Comparison of ENCODE assay signal across 10 cellular contexts in genomic region chr14:100283984-100284881, GRCh38. TPM values are rescaled to one million over a fixed set of nuclear protein-coding genes. Genes with fewer than 3 reads are reported as not detected.
DNase-seq lines count a peak whose midpoint lies in the region; ATAC-seq and TF ChIP-seq lines count a peak whose summit lies in the region.
"Had no signal": no experiment of that assay in that cellular context is flagged by ENCODE, and none has a peak within 500 bp of the region (broad histone marks: within the 10 kb centered on the region; RNA-seq: fewer than 3 reads in every experiment).

No MANE protein-coding gene starts in this region.

- H2AFZ ChIP-seq in mesenchymal stem cell (ENCODE audit: low read depth, low read length), result no peak overlapping the region

- H3K27ac ChIP-seq in ascending aorta (peak overlapping the region; percentile 85 to 86), mesenchymal stem cell (ENCODE audit: low read length, poor library complexity, severe bottlenecking) (no peak overlapping the region), tibial nerve (peak overlapping the region in 3 of 4 donors; percentile 93 to 96 (median 95))

- H3K79me1 ChIP-seq in mesenchymal stem cell (replicated peaks; ENCODE audit: low read length, poor library complexity, severe bottlenecking), result peaks cover 34% of the 10 kb centered on the region

- H3K4ac ChIP-seq in mesenchymal stem cell (ENCODE audit: low read depth in 1 of 2, low read length in 2 of 2), result peak overlapping the region in 1 of 2 experiments; percentile 13

- no peak for DNase-seq in activated T-cell treated with anti-CD3 and anti-CD28 coated beads, Interleukin-2, amount 50 U/mL, for 4 hours
- DNase-seq in activated T-cell treated with anti-CD3 and anti-CD28 coated beads for 4 hours (no peak), ascending aorta (ENCODE audit: low spot score in 2 of 2) (peak in 1 of 2 donors; percentile 60), mesenchymal stem cell (no peak), tibial nerve (ENCODE audit: low spot score in 2 of 2) (no peak), NCI-H510A (lab: John Stamatoyannopoulos, UW) (no peak)
- DNase-seq in stimulated activated CD4-positive, alpha-beta T cell treated with anti-CD3 and anti-CD28 coated beads, Interleukin-4, amount 100 ng/mL, for 4 hours, result no peak
- DNase-seq: NCI-H2029 treated with DMSO at 0.1 percent for 48 hours had no signal

- peak overlapping the region; percentile 90 for H3K9ac ChIP-seq in mesenchymal stem cell (ENCODE audit: low read length)

- TF ChIP-seq EP300 in tibial nerve (IDR thresholded peaks at IDR 0.05), result no peak

- H3K4me2 ChIP-seq in mesenchymal stem cell (ENCODE audit: low read length, poor library complexity, severe bottlenecking), result no peak overlapping the region

- H2BK5ac ChIP-seq in mesenchymal stem cell (ENCODE audit: low read depth, low read length, poor library complexity, severe bottlenecking), result no peak overlapping the region

- H2BK15ac ChIP-seq in mesenchymal stem cell (ENCODE audit: low read depth, poor library complexity, severe bottlenecking), result no peak overlapping the region

- no peak overlapping the region for H4K91ac ChIP-seq in mesenchymal stem cell (ENCODE audit: low read length)

- no peak overlapping the region for H2BK12ac ChIP-seq in mesenchymal stem cell (ENCODE audit: low read length in 2 of 2)

- intact Hi-C loops in ascending aorta (cut with DNase I), result loop anchor here (2.0 kb wide), 1 partner anchor 43 kb away; no protein-coding TSS in a partner anchor

- TF ChIP-seq CTCF in ascending aorta (IDR thresholded peaks at IDR 0.05), result no peak
- TF ChIP-seq CTCF in tibial nerve (IDR thresholded peaks at IDR 0.05), result no peak

- H2AK5ac ChIP-seq in mesenchymal stem cell (ENCODE audit: low read length, severe bottlenecking), result peak overlapping the region; percentile 70

- no peak for ATAC-seq in activated T-cell treated with anti-CD3 and anti-CD28 coated beads, Interleukin-2, amount 50 U/mL, for 4 hours
- no peak for ATAC-seq in GM21367 (IDR thresholded peaks at IDR 0.05; ENCODE audit: unreplicated experiment)

- no peak overlapping the region for H3K14ac ChIP-seq in mesenchymal stem cell (ENCODE audit: low read length in 2 of 2)

- H3K18ac ChIP-seq in mesenchymal stem cell (ENCODE audit: low read depth in 1 of 2, low read length in 2 of 2), result peak overlapping the region in 1 of 2 experiments; percentile 12

- H3K4me3 ChIP-seq in ascending aorta (peak overlapping the region; percentile 82 to 93), mesenchymal stem cell (ENCODE audit: insufficient read depth in 1 of 2, low read depth in 1 of 2, low read length in 2 of 2) (peak overlapping the region in 1 of 2 experiments; percentile 82), tibial nerve (peak overlapping the region in 3 of 4 donors; percentile 72 to 86 (median 84))

- H3K4me1 ChIP-seq in ascending aorta (peaks cover 0 to 5% of the 10 kb centered on the region in 2 donors), mesenchymal stem cell (ENCODE audit: control insufficient read depth, insufficient read depth, low read depth, low read length) (peaks cover 36% of the 10 kb centered on the region), tibial nerve (peaks cover 0 to 61% (median 5%) of the 10 kb centered on the region in 4 donors)

- H3K9me3 ChIP-seq in ascending aorta (no peaks in the 10 kb centered on the region), mesenchymal stem cell (ENCODE audit: control insufficient read depth, low read length) (no peaks in the 10 kb centered on the region), tibial nerve (no peaks in the 10 kb centered on the region)

- H2BK120ac ChIP-seq in mesenchymal stem cell (ENCODE audit: low read depth, low read length), result no peak overlapping the region

- H3K27me3 ChIP-seq in ascending aorta (no peaks in the 10 kb centered on the region), mesenchymal stem cell (ENCODE audit: control insufficient read depth in 1 of 2, insufficient read depth in 1 of 2, low read length in 2 of 2) (no peaks in the 10 kb centered on the region), tibial nerve (no peaks in the 10 kb centered on the region)

- H3K36me3 ChIP-seq in ascending aorta (peaks cover 0 to 4% of the 10 kb centered on the region in 2 donors), mesenchymal stem cell (ENCODE audit: control insufficient read depth in 1 of 2, insufficient read depth in 2 of 2, low read depth in 1 of 2, low read length in 2 of 2) (peaks cover 5 to 34% of the 10 kb centered on the region in 2 experiments), tibial nerve (peaks cover 0 to 7% (median 0%) of the 10 kb centered on the region in 3 donors)

- H3K9me3 Mint-ChIP-seq in activated T-cell treated with anti-CD3 and anti-CD28 coated beads, Interleukin-2, amount 50 U/mL, for 4 hours, result no peaks in the 10 kb centered on the region

- WGBS in mesenchymal stem cell, result 86% methylated on average over 26 of the region's 26 CpGs
- 67 to 69% methylated on average over 26 of the region's 26 CpGs for WGBS in tibial nerve, 2 donors

- H4K8ac ChIP-seq in mesenchymal stem cell (ENCODE audit: low read length), result peak overlapping the region; percentile 20

- no peak for TF ChIP-seq POLR2A in tibial nerve (IDR thresholded peaks at IDR 0.05)

- H3K4me1 Mint-ChIP-seq in activated T-cell treated with anti-CD3 and anti-CD28 coated beads, Interleukin-2, amount 50 U/mL, for 4 hours (ENCODE audit: low read depth), result peaks cover 11% of the 10 kb centered on the region

- H3K27me3 Mint-ChIP-seq in activated T-cell treated with anti-CD3 and anti-CD28 coated beads, Interleukin-2, amount 50 U/mL, for 4 hours (ENCODE audit: low read depth), result no peaks in the 10 kb centered on the region

- no peak overlapping the region for H3K23ac ChIP-seq in mesenchymal stem cell (ENCODE audit: low read length in 2 of 2)

- H3K36me3 Mint-ChIP-seq in activated T-cell treated with anti-CD3 and anti-CD28 coated beads, Interleukin-2, amount 50 U/mL, for 4 hours (ENCODE audit: insufficient read depth), result peaks cover 3% of the 10 kb centered on the region

- peak overlapping the region; percentile 60 for H3K4me3 Mint-ChIP-seq in activated T-cell treated with anti-CD3 and anti-CD28 coated beads, Interleukin-2, amount 50 U/mL, for 4 hours

RNA-seq across cellular contexts. Expression of gene SLC25A29, which starts 22.0 kb away (rescaled TPM):
- 10 to 100 TPM in 1 of 3 donors, 1 to 10 TPM in 2; 6.2 to 10.8 (median 6.6) TPM for total RNA-seq in activated T-cell treated with anti-CD3 and anti-CD28 coated beads, Interleukin-2, amount 50 U/mL, for 4 hours
- 193 TPM for total RNA-seq in ascending aorta
- polyA plus RNA-seq in mesenchymal stem cell (2013, experiment 1 of 2), result 16.0 TPM
- polyA plus RNA-seq in mesenchymal stem cell (2013, experiment 2 of 2), result 16.1 TPM
- total RNA-seq in tibial nerve, result 100 to 1,000 TPM in 3 of 4 donors, 10 to 100 TPM in 1; 92.2 to 276 (median 173) TPM

RNA-seq across cellular contexts. Expression of gene SLC25A47, which starts 38.9 kb away (rescaled TPM):
- total RNA-seq in activated T-cell treated with anti-CD3 and anti-CD28 coated beads, Interleukin-2, amount 50 U/mL, for 4 hours, result not detected
- total RNA-seq in ascending aorta (not detected), tibial nerve (1 to 10 TPM in 1 of 4 donors, not detected in 3; 2.5 TPM)
- polyA plus RNA-seq in mesenchymal stem cell (2013, experiment 1 of 2), result not detected
- not detected for polyA plus RNA-seq in mesenchymal stem cell (2013, experiment 2 of 2)
- total RNA-seq: Daoy had no signal

RNA-seq across cellular contexts. Expression of gene YY1, which starts 45.3 kb away (rescaled TPM):
- 10 to 100 TPM; 81.3 to 90.1 (median 88.3) TPM for total RNA-seq in activated T-cell treated with anti-CD3 and anti-CD28 coated beads, Interleukin-2, amount 50 U/mL, for 4 hours
- 42.4 TPM for total RNA-seq in ascending aorta
- 111 TPM for polyA plus RNA-seq in mesenchymal stem cell (2013, experiment 1 of 2)
- 112 TPM for polyA plus RNA-seq in mesenchymal stem cell (2013, experiment 2 of 2)
- total RNA-seq in tibial nerve, result 10 to 100 TPM; 55.9 to 60.3 (median 58.7) TPM

Comparison
In these comparisons a context has a peak if more than half of its experiments do, and no peak if none do; other contexts are left out.
1. RNA of gene SLC25A29, which starts 22.0 kb away (total RNA-seq): 92.2 to 276 TPM in tibial nerve and 193 TPM in ascending aorta (single experiment); 6.2 to 10.8 TPM in activated T-cell treated with anti-CD3 and anti-CD28 coated beads, Interleukin-2, amount 50 U/mL, for 4 hours; every median in the first group is over 4 times any median in the second.